In genomic region chr13:44292545-44292944, GRCh38 we compare ENCODE assay signal across 21 cellular contexts.
DNase-seq lines count a peak whose midpoint lies in the region; ATAC-seq and TF ChIP-seq lines count a peak whose summit lies in the region.
"Had no signal": no experiment of that assay in that cellular context is flagged by ENCODE, and none has a peak within 500 bp of the region (broad histone marks: within the 10 kb centered on the region; RNA-seq: fewer than 3 reads in every experiment).

No MANE protein-coding gene starts in this region.

- H3K27me3 Mint-ChIP-seq in activated T-cell treated with anti-CD3 and anti-CD28 coated beads, Interleukin-2, amount 50 U/mL, for 24 hours: peaks cover 33% of the 10 kb centered on the region
- H3K27me3 Mint-ChIP-seq in Caco-2 (ENCODE audit: insufficient read depth, unreplicated experiment): no peaks in the 10 kb centered on the region

- H3K27me3 ChIP-seq in stomach smooth muscle (ENCODE audit: control insufficient read depth in 1 of 2, insufficient read depth in 2 of 2, low read length in 2 of 2) (no peaks in the 10 kb centered on the region), Caco-2 (replicated peaks; ENCODE audit: control insufficient read depth, insufficient read depth, low read length) (no peaks in the 10 kb centered on the region)
- H3K27me3 ChIP-seq: vagina had no signal

- no peak overlapping the region for H3K4me3 Mint-ChIP-seq in activated T-cell treated with anti-CD3 and anti-CD28 coated beads, Interleukin-2, amount 50 U/mL, for 24 hours
- no peak overlapping the region for H3K4me3 Mint-ChIP-seq in Caco-2 (ENCODE audit: unreplicated experiment)
- H3K4me3 Mint-ChIP-seq: T-cell had no signal

- H3K36me3 Mint-ChIP-seq in activated T-cell treated with anti-CD3 and anti-CD28 coated beads, Interleukin-2, amount 50 U/mL, for 24 hours (ENCODE audit: low read depth): no peaks in the 10 kb centered on the region
- H3K36me3 Mint-ChIP-seq in Caco-2 (ENCODE audit: insufficient read depth, unreplicated experiment): no peaks in the 10 kb centered on the region
- H3K36me3 Mint-ChIP-seq: T-cell had no signal

- peaks cover 4% of the 10 kb centered on the region for H3K9me3 Mint-ChIP-seq in activated T-cell treated with anti-CD3 and anti-CD28 coated beads, Interleukin-2, amount 50 U/mL, for 24 hours
- H3K9me3 Mint-ChIP-seq in Caco-2 (ENCODE audit: unreplicated experiment): peaks cover 19% of the 10 kb centered on the region
- H3K9me3 Mint-ChIP-seq: T-cell had no signal

- H3K9me3 ChIP-seq in mucosa of descending colon (no peaks in the 10 kb centered on the region), stomach smooth muscle (ENCODE audit: control insufficient read depth in 2 of 2, low read length in 2 of 2) (no peaks in the 10 kb centered on the region), Caco-2 (no peaks in the 10 kb centered on the region)
- H3K9me3 ChIP-seq: prostate gland, vagina had no signal

- H3K36me3 ChIP-seq in mucosa of descending colon (ENCODE audit: low read depth) (no peaks in the 10 kb centered on the region), stomach smooth muscle (ENCODE audit: control insufficient read depth in 2 of 2, insufficient read depth in 2 of 2, low read length in 2 of 2) (no peaks in the 10 kb centered on the region), Caco-2 (ENCODE audit: control insufficient read depth, insufficient read depth, low read length) (0 out of 2 replicates have a peak, but pooled peaks cover 1% of the 10 kb centered on the region)
- H3K36me3 ChIP-seq: prostate gland, vagina, WERI-Rb-1 had no signal

- H3K27ac ChIP-seq in caudate nucleus (ENCODE audit: low read depth, low read length): peak overlapping the region; percentile 11
- peak overlapping the region; percentile 88 for H3K27ac ChIP-seq in stomach smooth muscle (ENCODE audit: low read length)
- H3K27ac ChIP-seq: prostate gland, RWPE1, vagina, WERI-Rb-1 had no signal

- intact Hi-C loops in mucosa of descending colon (cut with DNase I, micrococcal nuclease): no loop called here
- intact Hi-C loops in Caco-2 (cut with micrococcal nuclease; ENCODE audit: unreplicated experiment): no loop called here

- TF ChIP-seq CTCF in mucosa of descending colon (IDR thresholded peaks at IDR 0.05) (no peak), Caco-2 (IDR thresholded peaks at IDR 0.05; ENCODE audit: insufficient read depth in 1 of 2, low read depth in 1 of 2, low read length in 1 of 2, severe bottlenecking in 1 of 2, unreplicated experiment in 1 of 2) (no peak)

- H3K9ac ChIP-seq in stomach smooth muscle (ENCODE audit: low read length in 2 of 2): no peak overlapping the region

- no TSS peak for BruUV-seq in Caco-2 (replicated peaks; lab: Mats Ljungman, UMichigan)

- POLR2A ChIA-PET in Caco-2 (lab: Charles Lee): no interaction called here

- H3K4me3 ChIP-seq in mucosa of descending colon (no peak overlapping the region), stomach smooth muscle (ENCODE audit: low read length in 2 of 2) (no peak overlapping the region), Caco-2 (ENCODE audit: low read depth, low read length) (no peak overlapping the region)
- H3K4me3 ChIP-seq: prostate gland, vagina had no signal

- peak overlapping the region; percentile 67 for H3K27ac Mint-ChIP-seq in activated T-cell treated with anti-CD3 and anti-CD28 coated beads, Interleukin-2, amount 50 U/mL, for 24 hours
- H3K27ac Mint-ChIP-seq in Caco-2 (ENCODE audit: unreplicated experiment): no peak overlapping the region

- no peaks in the 10 kb centered on the region for H3K4me1 ChIP-seq in mucosa of descending colon (ENCODE audit: low read depth)
- peaks cover 48% of the 10 kb centered on the region for H3K4me1 ChIP-seq in stomach smooth muscle (ENCODE audit: control insufficient read depth, insufficient read depth, low read length)
- peaks cover 10% of the 10 kb centered on the region for H3K4me1 ChIP-seq in Caco-2
- H3K4me1 ChIP-seq: prostate gland had no signal

- DNase-seq in activated T-cell treated with anti-CD3 and anti-CD28 coated beads, Interleukin-2, amount 50 U/mL, for 24 hours: no peak
- DNase-seq in activated T-cell treated with anti-CD3 and anti-CD28 coated beads, Interleukin-2, amount 50 U/mL, for 1 hour: no peak
- DNase-seq in caudate nucleus (lab: John Stamatoyannopoulos, UW): no peak
- DNase-seq in mucosa of descending colon: no peak
- no peak for DNase-seq in Caco-2
- no peak for DNase-seq in HuH-7 (ENCODE audit: low spot score)
- no peak for DNase-seq in UCSD-AML1 (lab: John Stamatoyannopoulos, UW; ENCODE audit: unreplicated experiment)
- DNase-seq: activated gamma-delta T cell; effector CD4-positive, alpha-beta T cell; H7; Karpas-422; left cardiac atrium; NCI-H1417 treated with DMSO at 0.1 percent for 48 hours; NCI-H226; stimulated activated naive CD4-positive, alpha-beta T cell; T-cell; WERI-Rb-1 had no signal

- peak; percentile 47 for ATAC-seq in mucosa of descending colon

- H3K4me1 Mint-ChIP-seq in activated T-cell treated with anti-CD3 and anti-CD28 coated beads, Interleukin-2, amount 50 U/mL, for 24 hours (ENCODE audit: low read depth): peaks cover 29% of the 10 kb centered on the region
- peaks cover 9% of the 10 kb centered on the region for H3K4me1 Mint-ChIP-seq in Caco-2 (ENCODE audit: low read depth, unreplicated experiment)

- CTCF ChIA-PET in Caco-2 (lab: Charles Lee): no interaction called here
